Comparison of ENCODE assay signal across 8 cellular contexts in genomic region chr12:56224102-56224701, GRCh38. TPM values are rescaled to one million over a fixed set of nuclear protein-coding genes. Genes with fewer than 3 reads are reported as not detected.
A peak's percentile ranks its signal among the peaks of the same experiment; 100 is the strongest.
DNase-seq lines count a peak whose midpoint lies in the region; TF ChIP-seq lines count a peak whose summit lies in the region.

NABP2 (plus strand) TSS chr12:56224342; CDS start chr12:56224857, 515 bp downstream.

- peaks cover 5% of the 10 kb centered on the region for H3K27me3 Mint-ChIP-seq in neural progenitor cell (ENCODE audit: insufficient read depth, low read depth)

- H2AFZ ChIP-seq in MM.1S (ENCODE audit: low read length) (peak within 1 kb of the TSS; percentile 95), neural progenitor cell (replicated peaks) (peak within 1 kb of the TSS; percentile 88)

- H3K4me1 Mint-ChIP-seq in neural progenitor cell, result peaks cover 36% of the 10 kb centered on the region

- peak within 1 kb of the TSS; percentile 91 for H3K27ac Mint-ChIP-seq in neural progenitor cell

- H3K36me3 Mint-ChIP-seq in neural progenitor cell, result peaks cover 4% of the 10 kb centered on the region

- H3K27me3 ChIP-seq in MM.1S (replicated peaks; ENCODE audit: insufficient read depth, low read length) (no peaks in the 10 kb centered on the region), SJSA1 (replicated peaks) (no peaks in the 10 kb centered on the region), neural progenitor cell (no peaks in the 10 kb centered on the region)

- H4K20me1 ChIP-seq in MM.1S (ENCODE audit: insufficient read depth, low read length) (no peaks in the 10 kb centered on the region), neural progenitor cell (ENCODE audit: low read depth) (peaks cover 12% of the 10 kb centered on the region)

- H3K4me3 ChIP-seq in MM.1S (ENCODE audit: low read length) (peak within 1 kb of the TSS; percentile 80), SJSA1 (peak within 1 kb of the TSS; percentile 48), foreskin fibroblast (ENCODE audit: low read depth in 1 of 2, low read length in 2 of 2) (peak within 1 kb of the TSS; percentile 67 to 72), neural progenitor cell (peak within 1 kb of the TSS; percentile 78)

- DNase-seq in GM03348 (ENCODE audit: low spot score), result peak; percentile 100
- peak; percentile 98 for DNase-seq in HCEC 1CT
- peak; percentile 97 for DNase-seq in MM.1S
- DNase-seq in SJSA1 (ENCODE audit: low read depth in 1 of 2, low spot score in 2 of 2), result peak; percentile 97 to 98
- DNase-seq in activated naive CD4-positive, alpha-beta T cell (lab: John Stamatoyannopoulos, UW), result peak; percentile 77 to 90 (median 81)
- peak; percentile 97 to 99 for DNase-seq in foreskin fibroblast
- peak; percentile 99 for DNase-seq in neural progenitor cell (ENCODE audit: low spot score)
- peak; percentile 98 for DNase-seq in stromal cell of bone marrow (ENCODE audit: low read depth)

- H3K9me3 Mint-ChIP-seq in neural progenitor cell, result no peaks in the 10 kb centered on the region

- H3K4me2 ChIP-seq in MM.1S (ENCODE audit: low read depth, low read length) (peak within 1 kb of the TSS; percentile 86), neural progenitor cell (peak within 1 kb of the TSS; percentile 89)

- TF ChIP-seq CTCF in MM.1S (IDR thresholded peaks at IDR 0.05; ENCODE audit: low read length) (peak; percentile 80), foreskin fibroblast (IDR thresholded peaks at IDR 0.05; ENCODE audit: low read depth, low read length) (peak; percentile 89), neural progenitor cell (IDR thresholded peaks at IDR 0.05) (peak; percentile 79)

- H3K9me2 ChIP-seq in MM.1S (replicated peaks; ENCODE audit: insufficient read depth, low read length), result no peaks in the 10 kb centered on the region

- peaks cover 32% of the 10 kb centered on the region for H3K79me2 ChIP-seq in MM.1S (ENCODE audit: low read length)
- H3K79me2 ChIP-seq in neural progenitor cell (ENCODE audit: low read depth), result peaks cover 40% of the 10 kb centered on the region

- H3K9me3 ChIP-seq in MM.1S (replicated peaks; ENCODE audit: insufficient read depth, low read length), result no peaks in the 10 kb centered on the region
- H3K9me3 ChIP-seq in SJSA1 (replicated peaks), result no peaks in the 10 kb centered on the region
- no peaks in the 10 kb centered on the region for H3K9me3 ChIP-seq in neural progenitor cell (ENCODE audit: low read depth)

- peak within 1 kb of the TSS; percentile 29; the same call in 1 of the 2 replicates for H3K27ac ChIP-seq in MM.1S (ENCODE audit: low read length)
- peak within 1 kb of the TSS; percentile 32 for H3K27ac ChIP-seq in SJSA1
- peak within 1 kb of the TSS; percentile 89 for H3K27ac ChIP-seq in neural progenitor cell

- H3K36me3 ChIP-seq in MM.1S (replicated peaks; ENCODE audit: insufficient read depth, low read length) (no peaks in the 10 kb centered on the region), SJSA1 (no peaks in the 10 kb centered on the region; the same call in none of the 2 replicates), neural progenitor cell (no peaks in the 10 kb centered on the region)

- H3F3A ChIP-seq in MM.1S (ENCODE audit: insufficient read depth, low read length) (peaks cover 18% of the 10 kb centered on the region), neural progenitor cell (ENCODE audit: low read depth) (peaks cover 36% of the 10 kb centered on the region)

- peak within 1 kb of the TSS; percentile 98 for H3K4me3 Mint-ChIP-seq in neural progenitor cell

- peaks cover 9% of the 10 kb centered on the region; the same call in 1 of the 2 replicates for H3K4me1 ChIP-seq in MM.1S (ENCODE audit: low read length)
- peaks cover 20% of the 10 kb centered on the region for H3K4me1 ChIP-seq in SJSA1 (replicated peaks)
- H3K4me1 ChIP-seq in neural progenitor cell, result peaks cover 22% of the 10 kb centered on the region

- H3K9ac ChIP-seq in MM.1S (ENCODE audit: low read length) (peak within 1 kb of the TSS; percentile 81), neural progenitor cell (peak within 1 kb of the TSS; percentile 64)

RNA-seq across cellular contexts. Expression of gene NABP2, which starts in this region (rescaled TPM):
- total RNA-seq in SJSA1 (2014; rRNA removed; shearing (Covaris generic)), result 47.8 and 55.7 TPM in 2 replicates
- 27.9 and 40.9 TPM in 2 replicates for total RNA-seq in neural progenitor cell (ENCODE audit: low replicate concordance)

Comparison
In these comparisons a context has a peak if more than half of its experiments do, and no peak if none do; other contexts are left out.
1. Peak in every context shown above with its lines: DNase-seq, H3K4me3 ChIP-seq and H3K27ac ChIP-seq.
2. H3K27ac ChIP-seq: peak in every context shown above with its lines; median percentile 89 in neural progenitor cell; 32 in SJSA1; 29 in MM.1S.